1 cellular context compared by ENCODE assay signal in genomic region chrX:74514384-74514783, GRCh38.
TF ChIP-seq lines count a peak whose summit lies in the region.

No MANE protein-coding gene starts in this region.

TF ChIP-seq in GM23338, 12 proteins besides CTCF, POLR2A, EP300 and RAD21 (continued from another document):
- TF ChIP-seq ZNF462 (CRISPR knock-in tag; IDR thresholded peaks at IDR 0.05): no peak
